In the genomic region with DNA sequence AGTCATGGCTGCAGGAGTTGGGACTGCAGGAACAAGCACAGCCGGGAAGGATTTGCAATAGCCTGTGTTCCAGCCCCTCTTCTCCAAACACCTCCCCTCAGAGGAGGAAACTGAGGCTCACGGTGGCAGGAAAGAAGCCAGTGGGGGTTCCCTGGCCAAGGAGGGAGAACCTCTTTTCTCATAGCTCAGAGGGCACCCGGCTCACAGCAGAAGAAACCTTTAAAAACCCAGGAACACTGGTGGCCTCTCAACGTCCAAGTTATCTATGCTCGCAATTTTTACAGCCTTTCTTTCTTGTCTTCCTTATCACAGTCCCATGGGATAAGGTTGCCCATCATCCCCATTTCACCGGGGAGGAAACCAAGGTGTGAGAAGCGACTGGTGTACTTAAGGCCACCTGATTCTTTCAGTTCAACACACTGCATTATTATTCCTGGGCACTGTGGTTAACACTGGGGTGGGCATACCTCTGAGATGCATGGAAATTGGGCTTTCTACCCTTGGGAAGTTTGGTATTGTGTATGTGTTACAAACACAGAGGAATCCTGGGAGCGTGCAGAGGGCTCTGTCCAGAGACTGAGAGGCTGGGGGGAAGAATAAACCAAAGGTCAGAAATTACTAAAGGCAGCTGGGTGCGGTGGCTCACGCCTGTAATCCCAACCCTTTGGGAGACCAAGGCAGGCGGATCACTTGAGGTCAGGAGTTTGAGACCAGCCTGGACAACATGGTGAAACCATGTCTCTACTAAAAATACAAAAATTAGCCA, we compare ENCODE assay signal across 1 cellular context.
TF ChIP-seq lines count a peak whose summit lies in the region.

No MANE protein-coding gene starts in this region.

TF ChIP-seq in HepG2, 621 proteins besides CTCF, POLR2A, EP300 and RAD21 (continued from another document and continues in another):
- TF ChIP-seq, protein P1, sequence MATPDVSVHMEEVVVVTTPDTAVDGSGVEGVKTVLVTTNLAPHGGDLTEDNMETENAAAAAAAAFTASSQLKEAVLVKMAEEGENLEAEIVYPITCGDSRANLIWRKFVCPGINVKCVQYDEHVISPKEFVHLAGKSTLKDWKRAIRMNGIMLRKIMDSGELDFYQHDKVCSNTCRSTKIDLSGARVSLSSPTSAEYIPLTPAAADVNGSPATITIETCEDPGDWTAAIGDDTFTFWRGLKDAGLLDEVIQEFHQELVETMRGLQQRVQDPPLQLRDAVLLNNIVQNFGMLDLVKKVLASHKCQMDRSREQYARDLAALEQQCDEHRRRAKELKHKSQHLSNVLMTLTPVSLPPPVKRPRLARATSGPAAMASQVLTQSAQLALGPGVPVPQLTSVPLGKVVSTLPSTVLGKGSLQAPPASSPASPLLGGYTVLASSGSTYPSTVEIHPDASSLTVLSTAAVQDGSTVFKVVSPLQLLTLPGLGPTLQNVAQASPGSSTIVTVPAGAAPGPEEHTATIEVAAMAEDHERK (CRISPR knock-in tag; IDR thresholded peaks at IDR 0.05; ENCODE audit: low read depth), result no peak
- no peak for TF ChIP-seq TEAD2 (CRISPR knock-in tag; IDR thresholded peaks at IDR 0.05)
- TF ChIP-seq, protein P2, sequence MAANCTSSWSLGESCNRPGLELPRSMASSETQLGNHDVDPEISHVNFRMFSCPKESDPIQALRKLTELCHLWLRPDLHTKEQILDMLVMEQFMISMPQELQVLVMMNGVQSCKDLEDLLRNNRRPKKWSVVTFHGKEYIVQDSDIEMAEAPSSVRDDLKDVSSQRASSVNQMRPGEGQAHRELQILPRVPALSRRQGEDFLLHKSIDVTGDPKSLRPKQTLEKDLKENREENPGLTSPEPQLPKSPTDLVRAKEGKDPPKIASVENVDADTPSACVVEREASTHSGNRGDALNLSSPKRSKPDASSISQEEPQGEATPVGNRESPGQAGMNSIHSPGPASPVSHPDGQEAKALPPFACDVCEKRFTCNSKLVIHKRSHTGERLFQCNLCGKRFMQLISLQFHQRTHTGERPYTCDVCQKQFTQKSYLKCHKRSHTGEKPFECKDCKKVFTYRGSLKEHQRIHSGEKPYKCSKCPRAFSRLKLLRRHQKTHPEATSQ (CRISPR knock-in tag; IDR thresholded peaks at IDR 0.05; ENCODE audit: borderline replicate concordance), result no peak
- 0 out of 3 replicates have a peak, but pooled peaks have one; percentile 3 for TF ChIP-seq MXI1 (IDR thresholded peaks at IDR 0.05; ENCODE audit: borderline replicate concordance, low read depth, low read length)
- no peak for TF ChIP-seq ZNF451 (CRISPR knock-in tag; IDR thresholded peaks at IDR 0.05)
- no peak for TF ChIP-seq STAT5B (CRISPR knock-in tag; IDR thresholded peaks at IDR 0.05)
- no peak; the same call in 1 of the 2 replicates for TF ChIP-seq BCL6 (CRISPR knock-in tag; IDR thresholded peaks at IDR 0.05)
- TF ChIP-seq ZNF790 (CRISPR knock-in tag; IDR thresholded peaks at IDR 0.05; ENCODE audit: borderline replicate concordance), result no peak
- no peak for TF ChIP-seq DNMT1 (CRISPR knock-in tag; IDR thresholded peaks at IDR 0.05)
- TF ChIP-seq, protein P3, sequence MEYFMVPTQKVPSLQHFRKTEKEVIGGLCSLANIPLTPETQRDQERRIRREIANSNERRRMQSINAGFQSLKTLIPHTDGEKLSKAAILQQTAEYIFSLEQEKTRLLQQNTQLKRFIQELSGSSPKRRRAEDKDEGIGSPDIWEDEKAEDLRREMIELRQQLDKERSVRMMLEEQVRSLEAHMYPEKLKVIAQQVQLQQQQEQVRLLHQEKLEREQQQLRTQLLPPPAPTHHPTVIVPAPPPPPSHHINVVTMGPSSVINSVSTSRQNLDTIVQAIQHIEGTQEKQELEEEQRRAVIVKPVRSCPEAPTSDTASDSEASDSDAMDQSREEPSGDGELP (IDR thresholded peaks at IDR 0.05; ENCODE audit: borderline replicate concordance, low read depth), result peak; percentile 72; the same call in 1 of the 2 replicates
- TF ChIP-seq ZSCAN20 (CRISPR knock-in tag; IDR thresholded peaks at IDR 0.05; ENCODE audit: borderline replicate concordance), result no peak
- no peak for TF ChIP-seq ZNF747 (CRISPR knock-in tag; IDR thresholded peaks at IDR 0.05; ENCODE audit: borderline replicate concordance)
- TF ChIP-seq, protein P4, sequence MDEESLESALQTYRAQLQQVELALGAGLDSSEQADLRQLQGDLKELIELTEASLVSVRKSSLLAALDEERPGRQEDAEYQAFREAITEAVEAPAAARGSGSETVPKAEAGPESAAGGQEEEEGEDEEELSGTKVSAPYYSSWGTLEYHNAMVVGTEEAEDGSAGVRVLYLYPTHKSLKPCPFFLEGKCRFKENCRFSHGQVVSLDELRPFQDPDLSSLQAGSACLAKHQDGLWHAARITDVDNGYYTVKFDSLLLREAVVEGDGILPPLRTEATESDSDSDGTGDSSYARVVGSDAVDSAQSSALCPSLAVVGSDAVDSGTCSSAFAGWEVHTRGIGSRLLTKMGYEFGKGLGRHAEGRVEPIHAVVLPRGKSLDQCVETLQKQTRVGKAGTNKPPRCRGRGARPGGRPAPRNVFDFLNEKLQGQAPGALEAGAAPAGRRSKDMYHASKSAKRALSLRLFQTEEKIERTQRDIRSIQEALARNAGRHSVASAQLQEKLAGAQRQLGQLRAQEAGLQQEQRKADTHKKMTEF (CRISPR knock-in tag; IDR thresholded peaks at IDR 0.05), result no peak
- no peak for TF ChIP-seq ZNF883 (CRISPR knock-in tag; IDR thresholded peaks at IDR 0.05; ENCODE audit: not compliant biosample characterization)
- peak; percentile 62; the same call in 1 of the 2 replicates for TF ChIP-seq RFXAP (CRISPR knock-in tag; IDR thresholded peaks at IDR 0.05; ENCODE audit: borderline replicate concordance)
- peak; percentile 51; the same call in 1 of the 2 replicates for TF ChIP-seq KAT8 (CRISPR knock-in tag; IDR thresholded peaks at IDR 0.05)
- TF ChIP-seq SP4 (CRISPR knock-in tag; IDR thresholded peaks at IDR 0.05), result no peak
- no peak for TF ChIP-seq ZNF83 (CRISPR knock-in tag; IDR thresholded peaks at IDR 0.05; ENCODE audit: borderline replicate concordance)
- TF ChIP-seq NFIC (IDR thresholded peaks at IDR 0.05; ENCODE audit: low read length), result peak; percentile 15; the same call in 1 of the 2 replicates
- TF ChIP-seq MIXL1 (CRISPR knock-in tag; IDR thresholded peaks at IDR 0.05), result peak; percentile 63; the same call in 1 of the 2 replicates
- TF ChIP-seq, protein P5, sequence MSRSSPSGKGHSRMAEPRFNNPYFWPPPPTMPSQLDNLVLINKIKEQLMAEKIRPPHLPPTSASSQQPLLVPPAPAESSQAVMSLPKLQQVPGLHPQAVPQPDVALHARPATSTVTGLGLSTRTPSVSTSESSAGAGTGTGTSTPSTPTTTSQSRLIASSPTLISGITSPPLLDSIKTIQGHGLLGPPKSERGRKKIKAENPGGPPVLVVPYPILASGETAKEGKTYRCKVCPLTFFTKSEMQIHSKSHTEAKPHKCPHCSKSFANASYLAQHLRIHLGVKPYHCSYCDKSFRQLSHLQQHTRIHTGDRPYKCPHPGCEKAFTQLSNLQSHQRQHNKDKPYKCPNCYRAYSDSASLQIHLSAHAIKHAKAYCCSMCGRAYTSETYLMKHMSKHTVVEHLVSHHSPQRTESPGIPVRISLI (CRISPR knock-in tag; IDR thresholded peaks at IDR 0.05; ENCODE audit: borderline replicate concordance), result no peak
- peak; percentile 52; the same call in 1 of the 2 replicates for TF ChIP-seq PHF20 (CRISPR knock-in tag; IDR thresholded peaks at IDR 0.05)
- no peak for TF ChIP-seq FOXO1 (CRISPR knock-in tag; IDR thresholded peaks at IDR 0.05)
- no peak for TF ChIP-seq ZNF510 (CRISPR knock-in tag; IDR thresholded peaks at IDR 0.05; ENCODE audit: low read depth)
- TF ChIP-seq, protein P6, sequence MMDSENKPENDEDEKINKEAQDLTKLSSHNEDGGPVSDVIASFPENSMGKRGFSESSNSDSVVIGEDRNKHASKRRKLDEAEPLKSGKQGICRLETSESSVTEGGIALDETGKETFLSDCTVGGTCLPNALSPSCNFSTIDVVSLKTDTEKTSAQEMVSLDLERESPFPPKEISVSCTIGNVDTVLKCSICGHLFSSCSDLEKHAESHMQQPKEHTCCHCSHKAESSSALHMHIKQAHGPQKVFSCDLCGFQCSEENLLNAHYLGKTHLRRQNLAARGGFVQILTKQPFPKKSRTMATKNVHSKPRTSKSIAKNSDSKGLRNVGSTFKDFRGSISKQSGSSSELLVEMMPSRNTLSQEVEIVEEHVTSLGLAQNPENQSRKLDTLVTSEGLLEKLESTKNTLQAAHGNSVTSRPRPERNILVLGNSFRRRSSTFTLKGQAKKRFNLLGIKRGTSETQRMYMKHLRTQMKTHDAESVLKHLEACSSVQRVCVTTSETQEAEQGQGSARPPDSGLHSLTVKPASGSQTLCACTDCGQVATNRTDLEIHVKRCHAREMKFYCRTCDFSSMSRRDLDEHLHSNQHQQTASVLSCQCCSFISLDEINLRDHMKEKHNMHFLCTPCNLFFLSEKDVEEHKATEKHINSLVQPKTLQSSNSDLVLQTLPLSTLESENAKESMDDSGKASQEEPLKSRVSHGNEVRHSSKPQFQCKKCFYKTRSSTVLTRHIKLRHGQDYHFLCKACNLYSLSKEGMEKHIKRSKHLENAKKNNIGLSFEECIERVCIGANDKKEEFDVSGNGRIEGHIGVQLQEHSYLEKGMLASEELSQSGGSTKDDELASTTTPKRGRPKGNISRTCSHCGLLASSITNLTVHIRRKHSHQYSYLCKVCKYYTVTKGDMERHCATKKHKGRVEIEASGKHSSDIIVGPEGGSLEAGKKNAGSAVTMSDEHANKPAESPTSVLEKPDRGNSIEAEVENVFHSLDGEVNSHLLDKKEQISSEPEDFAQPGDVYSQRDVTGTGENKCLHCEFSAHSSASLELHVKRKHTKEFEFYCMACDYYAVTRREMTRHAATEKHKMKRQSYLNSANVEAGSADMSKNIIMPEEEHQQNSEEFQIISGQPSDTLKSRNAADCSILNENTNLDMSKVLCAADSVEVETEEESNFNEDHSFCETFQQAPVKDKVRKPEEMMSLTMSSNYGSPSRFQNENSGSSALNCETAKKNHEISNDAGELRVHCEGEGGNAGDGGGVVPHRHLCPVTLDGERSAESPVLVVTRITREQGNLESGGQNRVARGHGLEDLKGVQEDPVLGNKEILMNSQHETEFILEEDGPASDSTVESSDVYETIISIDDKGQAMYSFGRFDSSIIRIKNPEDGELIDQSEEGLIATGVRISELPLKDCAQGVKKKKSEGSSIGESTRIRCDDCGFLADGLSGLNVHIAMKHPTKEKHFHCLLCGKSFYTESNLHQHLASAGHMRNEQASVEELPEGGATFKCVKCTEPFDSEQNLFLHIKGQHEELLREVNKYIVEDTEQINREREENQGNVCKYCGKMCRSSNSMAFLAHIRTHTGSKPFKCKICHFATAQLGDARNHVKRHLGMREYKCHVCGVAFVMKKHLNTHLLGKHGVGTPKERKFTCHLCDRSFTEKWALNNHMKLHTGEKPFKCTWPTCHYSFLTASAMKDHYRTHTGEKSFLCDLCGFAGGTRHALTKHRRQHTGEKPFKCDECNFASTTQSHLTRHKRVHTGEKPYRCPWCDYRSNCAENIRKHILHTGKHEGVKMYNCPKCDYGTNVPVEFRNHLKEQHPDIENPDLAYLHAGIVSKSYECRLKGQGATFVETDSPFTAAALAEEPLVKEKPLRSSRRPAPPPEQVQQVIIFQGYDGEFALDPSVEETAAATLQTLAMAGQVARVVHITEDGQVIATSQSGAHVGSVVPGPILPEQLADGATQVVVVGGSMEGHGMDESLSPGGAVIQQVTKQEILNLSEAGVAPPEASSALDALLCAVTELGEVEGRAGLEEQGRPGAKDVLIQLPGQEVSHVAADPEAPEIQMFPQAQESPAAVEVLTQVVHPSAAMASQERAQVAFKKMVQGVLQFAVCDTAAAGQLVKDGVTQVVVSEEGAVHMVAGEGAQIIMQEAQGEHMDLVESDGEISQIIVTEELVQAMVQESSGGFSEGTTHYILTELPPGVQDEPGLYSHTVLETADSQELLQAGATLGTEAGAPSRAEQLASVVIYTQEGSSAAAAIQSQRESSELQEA (CRISPR knock-in tag; IDR thresholded peaks at IDR 0.05; ENCODE audit: not compliant biosample characterization), result no peak
- TF ChIP-seq, protein P7, sequence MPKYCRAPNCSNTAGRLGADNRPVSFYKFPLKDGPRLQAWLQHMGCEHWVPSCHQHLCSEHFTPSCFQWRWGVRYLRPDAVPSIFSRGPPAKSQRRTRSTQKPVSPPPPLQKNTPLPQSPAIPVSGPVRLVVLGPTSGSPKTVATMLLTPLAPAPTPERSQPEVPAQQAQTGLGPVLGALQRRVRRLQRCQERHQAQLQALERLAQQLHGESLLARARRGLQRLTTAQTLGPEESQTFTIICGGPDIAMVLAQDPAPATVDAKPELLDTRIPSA (CRISPR knock-in tag; IDR thresholded peaks at IDR 0.05; ENCODE audit: borderline replicate concordance), result no peak
- no peak for TF ChIP-seq THAP11 (CRISPR knock-in tag; IDR thresholded peaks at IDR 0.05)
- TF ChIP-seq CREB1 (IDR thresholded peaks at IDR 0.05), result no peak
- TF ChIP-seq CREB1 (CRISPR knock-in tag; IDR thresholded peaks at IDR 0.05), result no peak
- TF ChIP-seq NAIF1 (CRISPR knock-in tag; IDR thresholded peaks at IDR 0.05; ENCODE audit: borderline replicate concordance), result no peak
- TF ChIP-seq NFATC3 (CRISPR knock-in tag; IDR thresholded peaks at IDR 0.05), result 0 out of 2 replicates have a peak, but pooled peaks have one; percentile 89
- TF ChIP-seq, protein P8, sequence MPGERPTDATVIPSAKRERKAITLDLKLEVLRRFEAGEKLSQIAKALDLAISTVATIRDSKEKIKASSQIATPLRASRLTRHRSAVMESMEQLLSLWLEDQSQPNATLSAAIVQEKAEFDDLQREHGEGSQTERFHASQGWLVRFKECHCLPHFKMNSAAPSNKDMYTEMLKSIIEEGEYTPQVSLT (CRISPR knock-in tag; IDR thresholded peaks at IDR 0.05; ENCODE audit: borderline replicate concordance, low read depth), result no peak
- TF ChIP-seq, protein P9, sequence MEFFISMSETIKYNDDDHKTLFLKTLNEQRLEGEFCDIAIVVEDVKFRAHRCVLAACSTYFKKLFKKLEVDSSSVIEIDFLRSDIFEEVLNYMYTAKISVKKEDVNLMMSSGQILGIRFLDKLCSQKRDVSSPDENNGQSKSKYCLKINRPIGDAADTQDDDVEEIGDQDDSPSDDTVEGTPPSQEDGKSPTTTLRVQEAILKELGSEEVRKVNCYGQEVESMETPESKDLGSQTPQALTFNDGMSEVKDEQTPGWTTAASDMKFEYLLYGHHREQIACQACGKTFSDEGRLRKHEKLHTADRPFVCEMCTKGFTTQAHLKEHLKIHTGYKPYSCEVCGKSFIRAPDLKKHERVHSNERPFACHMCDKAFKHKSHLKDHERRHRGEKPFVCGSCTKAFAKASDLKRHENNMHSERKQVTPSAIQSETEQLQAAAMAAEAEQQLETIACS (CRISPR knock-in tag; IDR thresholded peaks at IDR 0.05), result no peak; the same call in 1 of the 2 replicates
- no peak for TF ChIP-seq SSRP1 (CRISPR knock-in tag; IDR thresholded peaks at IDR 0.05)
- no peak for TF ChIP-seq ARID2 (CRISPR knock-in tag; IDR thresholded peaks at IDR 0.05; ENCODE audit: borderline replicate concordance)
- no peak for TF ChIP-seq GLI4 (CRISPR knock-in tag; IDR thresholded peaks at IDR 0.05; ENCODE audit: borderline replicate concordance)
- TF ChIP-seq RCOR2 (CRISPR knock-in tag; IDR thresholded peaks at IDR 0.05), result no peak; the same call in 1 of the 2 replicates
- TF ChIP-seq ZNF224 (CRISPR knock-in tag; IDR thresholded peaks at IDR 0.05), result no peak
- TF ChIP-seq, protein P10, sequence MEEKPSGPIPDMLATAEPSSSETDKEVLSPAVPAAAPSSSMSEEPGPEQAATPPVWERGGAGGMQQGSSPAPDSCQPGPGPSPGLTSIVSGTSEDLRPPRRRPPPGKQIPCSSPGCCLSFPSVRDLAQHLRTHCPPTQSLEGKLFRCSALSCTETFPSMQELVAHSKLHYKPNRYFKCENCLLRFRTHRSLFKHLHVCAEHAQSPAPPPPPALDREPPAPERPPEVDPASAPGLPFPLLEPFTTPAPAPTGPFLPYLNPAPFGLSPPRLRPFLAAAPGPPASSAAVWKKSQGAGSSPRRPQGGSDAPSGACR (CRISPR knock-in tag; IDR thresholded peaks at IDR 0.05), result no peak
- no peak; the same call in none of the 2 replicates for TF ChIP-seq DMAP1 (CRISPR knock-in tag; IDR thresholded peaks at IDR 0.05)
- no peak for TF ChIP-seq HDAC6 (IDR thresholded peaks at IDR 0.05; ENCODE audit: low read depth, low read length)
- 0 out of 2 replicates have a peak, but pooled peaks have one; percentile 49 for TF ChIP-seq MTF2 (CRISPR knock-in tag; IDR thresholded peaks at IDR 0.05; ENCODE audit: borderline replicate concordance)
- TF ChIP-seq ZSCAN21 (CRISPR knock-in tag; IDR thresholded peaks at IDR 0.05; ENCODE audit: borderline replicate concordance), result no peak
